8 cellular contexts compared by ENCODE assay signal in the genomic region with DNA sequence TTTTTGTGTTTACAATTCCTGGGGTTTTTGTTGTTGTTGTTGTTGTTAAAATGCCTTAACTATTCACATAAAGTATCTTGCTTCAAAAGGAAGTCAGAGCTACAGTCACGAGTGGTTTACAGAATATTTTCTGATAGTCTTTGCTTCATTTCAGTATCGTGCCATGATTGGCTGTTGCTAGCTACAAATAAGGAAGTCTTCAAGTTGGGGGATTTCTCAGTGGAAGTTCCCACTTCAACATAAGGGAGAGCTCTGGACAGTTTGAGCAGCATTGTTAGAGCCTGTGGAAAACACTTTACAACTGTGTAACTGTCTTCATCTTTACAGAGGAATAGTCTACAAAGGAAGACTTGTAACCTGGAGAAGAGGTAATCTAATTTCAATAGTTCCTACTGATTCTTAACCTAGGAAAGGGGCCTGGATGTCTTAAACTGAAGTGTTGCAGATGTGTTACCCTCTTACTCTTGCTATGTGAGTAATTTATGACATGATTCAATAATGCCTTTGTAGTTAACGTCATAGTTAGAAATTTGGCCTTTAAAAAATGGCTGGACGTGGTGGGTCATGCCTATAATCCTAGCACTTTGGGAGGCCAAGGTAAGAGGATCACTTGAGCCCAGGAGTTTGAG. TPM values are rescaled to one million over a fixed set of nuclear protein-coding genes. Genes with fewer than 3 reads are reported as not detected.
A peak's percentile ranks its signal among the peaks of the same experiment; 100 is the strongest.
DNase-seq lines count a peak whose midpoint lies in the region; ATAC-seq and FAIRE-seq lines count a peak whose summit lies in the region.

No MANE protein-coding gene starts in this region.

- H3K4me3 ChIP-seq in neuron (ENCODE audit: low read length) (no peak overlapping the region), HAP-1 (no peak overlapping the region)

- no peaks in the 10 kb centered on the region for H3K27me3 ChIP-seq in neuron (ENCODE audit: insufficient read depth, low read length)
- no peaks in the 10 kb centered on the region for H3K27me3 ChIP-seq in HAP-1 (ENCODE audit: low read depth)

- H3K4me1 ChIP-seq in neuron (ENCODE audit: insufficient read depth, low read length) (peaks cover 6% of the 10 kb centered on the region), HAP-1 (no peaks in the 10 kb centered on the region)

- peak overlapping the region; percentile 98 for H3K27ac Mint-ChIP-seq in activated naive CD4-positive, alpha-beta T cell treated with anti-CD3 and anti-CD28 coated beads for 36 hours

- peaks cover 49% of the 10 kb centered on the region for H3K4me1 Mint-ChIP-seq in activated naive CD4-positive, alpha-beta T cell treated with anti-CD3 and anti-CD28 coated beads for 36 hours (ENCODE audit: low read depth)

- H3K36me3 Mint-ChIP-seq in activated naive CD4-positive, alpha-beta T cell treated with anti-CD3 and anti-CD28 coated beads for 36 hours (ENCODE audit: low read depth): peaks cover 8% of the 10 kb centered on the region

- CTCF ChIA-PET in activated naive CD4-positive, alpha-beta T cell treated with anti-CD3 and anti-CD28 coated beads for 36 hours (lab: Charles Lee): interaction anchor here (1.2 to 2.4 kb wide), 3 partner anchors 17 to 73 kb away, joined by 3 to 10 read pairs (median 8); no protein-coding TSS in a partner anchor

- in situ Hi-C loops in HAP-1 (cut with MboI; ENCODE audit: low sequenced_read_pairs): no loop called here

- H2AFZ ChIP-seq in neuron (ENCODE audit: low read depth, low read length): peak overlapping the region; percentile 32

- DNase-seq in activated naive CD4-positive, alpha-beta T cell treated with anti-CD3 and anti-CD28 coated beads for 36 hours: peak; percentile 48
- DNase-seq in activated naive CD4-positive, alpha-beta T cell (lab: John Stamatoyannopoulos, UW): no peak
- DNase-seq in RPMI7951 (ENCODE audit: low read depth) (peak; percentile 88), COLO668 (lab: John Stamatoyannopoulos, UW; ENCODE audit: unreplicated experiment) (no peak), HAP-1 (ENCODE audit: low spot score in 2 of 2) (no peak)

- H3K36me3 ChIP-seq in neuron (ENCODE audit: insufficient read depth, low read length) (no peaks in the 10 kb centered on the region), HAP-1 (replicated peaks) (no peaks in the 10 kb centered on the region)

- H3K9me3 ChIP-seq in neuron (ENCODE audit: low read length) (no peaks in the 10 kb centered on the region), HAP-1 (no peaks in the 10 kb centered on the region)

- peak; percentile 80 for ATAC-seq in HG02852 (IDR thresholded peaks at IDR 0.05; ENCODE audit: unreplicated experiment)

- peak overlapping the region; percentile 88 for H3K4me3 Mint-ChIP-seq in activated naive CD4-positive, alpha-beta T cell treated with anti-CD3 and anti-CD28 coated beads for 36 hours

- intact Hi-C loops in activated naive CD4-positive, alpha-beta T cell treated with anti-CD3 and anti-CD28 coated beads for 36 hours (cut with micrococcal nuclease): loop anchor here (1.0 to 10.0 kb wide), 11 partner anchors 14 to 1424 kb away; partner anchors contain the start of genes MARCHF7, PSMD14 and TANK

- no peaks in the 10 kb centered on the region for H3K27me3 Mint-ChIP-seq in activated naive CD4-positive, alpha-beta T cell treated with anti-CD3 and anti-CD28 coated beads for 36 hours (ENCODE audit: low read depth)

- peak; percentile 99 for FAIRE-seq in endometrium (lab: Jason Lieb, UNC)

- H3K9me3 Mint-ChIP-seq in activated naive CD4-positive, alpha-beta T cell treated with anti-CD3 and anti-CD28 coated beads for 36 hours: peaks cover 4% of the 10 kb centered on the region

RNA-seq across cellular contexts. Expression of gene TANK, which starts 23.4 kb away (rescaled TPM):
- 10 to 100 TPM; 48.6 to 50.4 TPM for total RNA-seq in activated naive CD4-positive, alpha-beta T cell treated with anti-CD3 and anti-CD28 coated beads for 36 hours
- total RNA-seq in RPMI7951 (2014; rRNA removed; shearing (Covaris generic)): 92.0 and 125 TPM in 2 replicates

Comparison
In these comparisons a context has a peak if more than half of its experiments do, and no peak if none do; other contexts are left out.
1. DNase-seq: peak in activated naive CD4-positive, alpha-beta T cell treated with anti-CD3 and anti-CD28 coated beads for 36 hours (single experiment) and RPMI7951 (single experiment); none in activated naive CD4-positive, alpha-beta T cell (0 of 4), COLO668 (single experiment) and HAP-1 (0 of 2).